In the genomic region with DNA sequence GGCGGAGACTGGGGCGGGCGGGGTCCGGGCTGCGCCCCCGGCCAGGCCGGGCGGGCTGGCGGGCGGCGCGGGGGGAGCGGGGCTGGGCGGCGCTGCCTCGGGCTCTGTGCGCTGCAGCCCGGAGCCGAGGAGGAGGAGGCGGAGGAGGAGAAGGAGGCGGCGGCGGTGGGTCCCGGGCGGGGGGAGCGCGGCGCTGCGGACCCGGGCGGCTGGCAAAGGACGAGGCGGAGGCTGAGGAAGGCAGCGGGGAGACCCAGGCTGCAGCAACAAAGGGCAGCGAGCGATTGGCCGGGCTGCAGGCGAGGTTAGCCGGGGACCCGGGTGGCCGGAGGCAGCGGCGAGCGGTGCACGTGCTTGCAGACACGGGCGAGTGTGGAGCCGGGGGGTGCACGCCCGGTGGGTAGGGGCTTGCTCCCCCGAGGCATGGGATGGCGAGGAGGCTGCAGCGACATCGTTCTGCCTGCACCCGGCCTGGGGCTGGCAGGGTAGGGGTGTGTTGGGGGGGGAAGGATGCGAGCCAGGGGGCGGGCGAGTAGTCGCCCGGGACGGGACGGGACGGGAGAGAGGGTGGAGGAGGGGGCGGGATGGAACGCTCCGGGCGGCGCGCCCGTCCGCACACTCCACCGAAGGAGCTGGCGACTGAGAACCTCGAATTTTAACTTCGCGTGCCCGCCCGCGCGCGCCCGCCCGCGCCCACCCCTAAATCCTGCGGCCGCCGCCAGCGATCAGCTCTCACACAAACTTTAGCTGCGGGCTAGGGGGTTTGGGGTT, we compare ENCODE assay signal across 1 cellular context.
TF ChIP-seq lines count a peak whose summit lies in the region.

No MANE protein-coding gene starts in this region.

TF ChIP-seq in HepG2, 621 proteins besides CTCF, POLR2A, EP300 and RAD21 (continued from another document and continues in another):
- TF ChIP-seq, protein P1, sequence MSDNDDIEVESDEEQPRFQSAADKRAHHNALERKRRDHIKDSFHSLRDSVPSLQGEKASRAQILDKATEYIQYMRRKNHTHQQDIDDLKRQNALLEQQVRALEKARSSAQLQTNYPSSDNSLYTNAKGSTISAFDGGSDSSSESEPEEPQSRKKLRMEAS (IDR thresholded peaks at IDR 0.05): peak; percentile 85
- peak; percentile 81 for TF ChIP-seq BHLHE40 (IDR thresholded peaks at IDR 0.05; ENCODE audit: low read length)
- TF ChIP-seq BCL6 (CRISPR knock-in tag; IDR thresholded peaks at IDR 0.05): no peak
- no peak for TF ChIP-seq ELF3 (CRISPR knock-in tag; IDR thresholded peaks at IDR 0.05)
- no peak for TF ChIP-seq TSC22D2 (CRISPR knock-in tag; IDR thresholded peaks at IDR 0.05; ENCODE audit: borderline replicate concordance)
- TF ChIP-seq, protein P2, sequence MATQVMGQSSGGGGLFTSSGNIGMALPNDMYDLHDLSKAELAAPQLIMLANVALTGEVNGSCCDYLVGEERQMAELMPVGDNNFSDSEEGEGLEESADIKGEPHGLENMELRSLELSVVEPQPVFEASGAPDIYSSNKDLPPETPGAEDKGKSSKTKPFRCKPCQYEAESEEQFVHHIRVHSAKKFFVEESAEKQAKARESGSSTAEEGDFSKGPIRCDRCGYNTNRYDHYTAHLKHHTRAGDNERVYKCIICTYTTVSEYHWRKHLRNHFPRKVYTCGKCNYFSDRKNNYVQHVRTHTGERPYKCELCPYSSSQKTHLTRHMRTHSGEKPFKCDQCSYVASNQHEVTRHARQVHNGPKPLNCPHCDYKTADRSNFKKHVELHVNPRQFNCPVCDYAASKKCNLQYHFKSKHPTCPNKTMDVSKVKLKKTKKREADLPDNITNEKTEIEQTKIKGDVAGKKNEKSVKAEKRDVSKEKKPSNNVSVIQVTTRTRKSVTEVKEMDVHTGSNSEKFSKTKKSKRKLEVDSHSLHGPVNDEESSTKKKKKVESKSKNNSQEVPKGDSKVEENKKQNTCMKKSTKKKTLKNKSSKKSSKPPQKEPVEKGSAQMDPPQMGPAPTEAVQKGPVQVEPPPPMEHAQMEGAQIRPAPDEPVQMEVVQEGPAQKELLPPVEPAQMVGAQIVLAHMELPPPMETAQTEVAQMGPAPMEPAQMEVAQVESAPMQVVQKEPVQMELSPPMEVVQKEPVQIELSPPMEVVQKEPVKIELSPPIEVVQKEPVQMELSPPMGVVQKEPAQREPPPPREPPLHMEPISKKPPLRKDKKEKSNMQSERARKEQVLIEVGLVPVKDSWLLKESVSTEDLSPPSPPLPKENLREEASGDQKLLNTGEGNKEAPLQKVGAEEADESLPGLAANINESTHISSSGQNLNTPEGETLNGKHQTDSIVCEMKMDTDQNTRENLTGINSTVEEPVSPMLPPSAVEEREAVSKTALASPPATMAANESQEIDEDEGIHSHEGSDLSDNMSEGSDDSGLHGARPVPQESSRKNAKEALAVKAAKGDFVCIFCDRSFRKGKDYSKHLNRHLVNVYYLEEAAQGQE (IDR thresholded peaks at IDR 0.05; ENCODE audit: borderline replicate concordance in 1 of 2, low read depth in 1 of 2, low read length in 2 of 2): no peak
- TF ChIP-seq ZNF790 (CRISPR knock-in tag; IDR thresholded peaks at IDR 0.05; ENCODE audit: borderline replicate concordance): no peak
- TF ChIP-seq ATF7-NPFF (CRISPR knock-in tag; IDR thresholded peaks at IDR 0.05; ENCODE audit: low read depth): peak; percentile 33; the same call in 1 of the 2 replicates
- no peak for TF ChIP-seq DNMT3B (CRISPR knock-in tag; conservative IDR thresholded peaks at IDR 0.05)
- TF ChIP-seq, protein P3, sequence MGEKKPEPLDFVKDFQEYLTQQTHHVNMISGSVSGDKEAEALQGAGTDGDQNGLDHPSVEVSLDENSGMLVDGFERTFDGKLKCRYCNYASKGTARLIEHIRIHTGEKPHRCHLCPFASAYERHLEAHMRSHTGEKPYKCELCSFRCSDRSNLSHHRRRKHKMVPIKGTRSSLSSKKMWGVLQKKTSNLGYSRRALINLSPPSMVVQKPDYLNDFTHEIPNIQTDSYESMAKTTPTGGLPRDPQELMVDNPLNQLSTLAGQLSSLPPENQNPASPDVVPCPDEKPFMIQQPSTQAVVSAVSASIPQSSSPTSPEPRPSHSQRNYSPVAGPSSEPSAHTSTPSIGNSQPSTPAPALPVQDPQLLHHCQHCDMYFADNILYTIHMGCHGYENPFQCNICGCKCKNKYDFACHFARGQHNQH (CRISPR knock-in tag; IDR thresholded peaks at IDR 0.05): no peak
- no peak for TF ChIP-seq NR2F6 (IDR thresholded peaks at IDR 0.05)
- TF ChIP-seq NR2F6 (CRISPR knock-in tag; IDR thresholded peaks at IDR 0.05): no peak; the same call in 1 of the 2 replicates
- TF ChIP-seq PHF20 (CRISPR knock-in tag; IDR thresholded peaks at IDR 0.05): peak; percentile 39
- no peak for TF ChIP-seq ELF4 (CRISPR knock-in tag; IDR thresholded peaks at IDR 0.05; ENCODE audit: borderline replicate concordance)
- no peak for TF ChIP-seq PAF1 (CRISPR knock-in tag; IDR thresholded peaks at IDR 0.05)
- no peak for TF ChIP-seq ZNF83 (CRISPR knock-in tag; IDR thresholded peaks at IDR 0.05; ENCODE audit: borderline replicate concordance)
- TF ChIP-seq ZNF761 (CRISPR knock-in tag; conservative IDR thresholded peaks at IDR 0.05): no peak
- TF ChIP-seq MEIS1 (CRISPR knock-in tag; IDR thresholded peaks at IDR 0.05; ENCODE audit: borderline replicate concordance): no peak
- no peak for TF ChIP-seq ZNF160 (CRISPR knock-in tag; IDR thresholded peaks at IDR 0.05)
- TF ChIP-seq ZNF772 (CRISPR knock-in tag; IDR thresholded peaks at IDR 0.05): peak; percentile 43
- no peak for TF ChIP-seq ZNF382 (CRISPR knock-in tag; IDR thresholded peaks at IDR 0.05; ENCODE audit: borderline replicate concordance)
- TF ChIP-seq NAIF1 (CRISPR knock-in tag; IDR thresholded peaks at IDR 0.05; ENCODE audit: borderline replicate concordance): no peak
- no peak for TF ChIP-seq PAWR (CRISPR knock-in tag; IDR thresholded peaks at IDR 0.05; ENCODE audit: borderline replicate concordance)
- TF ChIP-seq, protein P4, sequence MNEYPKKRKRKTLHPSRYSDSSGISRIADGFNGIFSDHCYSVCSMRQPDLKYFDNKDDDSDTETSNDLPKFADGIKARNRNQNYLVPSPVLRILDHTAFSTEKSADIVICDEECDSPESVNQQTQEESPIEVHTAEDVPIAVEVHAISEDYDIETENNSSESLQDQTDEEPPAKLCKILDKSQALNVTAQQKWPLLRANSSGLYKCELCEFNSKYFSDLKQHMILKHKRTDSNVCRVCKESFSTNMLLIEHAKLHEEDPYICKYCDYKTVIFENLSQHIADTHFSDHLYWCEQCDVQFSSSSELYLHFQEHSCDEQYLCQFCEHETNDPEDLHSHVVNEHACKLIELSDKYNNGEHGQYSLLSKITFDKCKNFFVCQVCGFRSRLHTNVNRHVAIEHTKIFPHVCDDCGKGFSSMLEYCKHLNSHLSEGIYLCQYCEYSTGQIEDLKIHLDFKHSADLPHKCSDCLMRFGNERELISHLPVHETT (CRISPR knock-in tag; conservative IDR thresholded peaks at IDR 0.05): peak; percentile 72; the same call in 1 of the 2 replicates
- no peak for TF ChIP-seq RAD51 (IDR thresholded peaks at IDR 0.05; ENCODE audit: borderline replicate concordance)
- no peak for TF ChIP-seq HNF4A (CRISPR knock-in tag; IDR thresholded peaks at IDR 0.05)
- no peak for TF ChIP-seq RBM22 (optimal IDR thresholded peaks at IDR 0.05; ENCODE audit: low read length)
- TF ChIP-seq MED1 (CRISPR knock-in tag; IDR thresholded peaks at IDR 0.05): peak; percentile 21; the same call in 1 of the 2 replicates
- no peak for TF ChIP-seq MBNL3 (CRISPR knock-in tag; conservative IDR thresholded peaks at IDR 0.05)
- TF ChIP-seq, protein P5, sequence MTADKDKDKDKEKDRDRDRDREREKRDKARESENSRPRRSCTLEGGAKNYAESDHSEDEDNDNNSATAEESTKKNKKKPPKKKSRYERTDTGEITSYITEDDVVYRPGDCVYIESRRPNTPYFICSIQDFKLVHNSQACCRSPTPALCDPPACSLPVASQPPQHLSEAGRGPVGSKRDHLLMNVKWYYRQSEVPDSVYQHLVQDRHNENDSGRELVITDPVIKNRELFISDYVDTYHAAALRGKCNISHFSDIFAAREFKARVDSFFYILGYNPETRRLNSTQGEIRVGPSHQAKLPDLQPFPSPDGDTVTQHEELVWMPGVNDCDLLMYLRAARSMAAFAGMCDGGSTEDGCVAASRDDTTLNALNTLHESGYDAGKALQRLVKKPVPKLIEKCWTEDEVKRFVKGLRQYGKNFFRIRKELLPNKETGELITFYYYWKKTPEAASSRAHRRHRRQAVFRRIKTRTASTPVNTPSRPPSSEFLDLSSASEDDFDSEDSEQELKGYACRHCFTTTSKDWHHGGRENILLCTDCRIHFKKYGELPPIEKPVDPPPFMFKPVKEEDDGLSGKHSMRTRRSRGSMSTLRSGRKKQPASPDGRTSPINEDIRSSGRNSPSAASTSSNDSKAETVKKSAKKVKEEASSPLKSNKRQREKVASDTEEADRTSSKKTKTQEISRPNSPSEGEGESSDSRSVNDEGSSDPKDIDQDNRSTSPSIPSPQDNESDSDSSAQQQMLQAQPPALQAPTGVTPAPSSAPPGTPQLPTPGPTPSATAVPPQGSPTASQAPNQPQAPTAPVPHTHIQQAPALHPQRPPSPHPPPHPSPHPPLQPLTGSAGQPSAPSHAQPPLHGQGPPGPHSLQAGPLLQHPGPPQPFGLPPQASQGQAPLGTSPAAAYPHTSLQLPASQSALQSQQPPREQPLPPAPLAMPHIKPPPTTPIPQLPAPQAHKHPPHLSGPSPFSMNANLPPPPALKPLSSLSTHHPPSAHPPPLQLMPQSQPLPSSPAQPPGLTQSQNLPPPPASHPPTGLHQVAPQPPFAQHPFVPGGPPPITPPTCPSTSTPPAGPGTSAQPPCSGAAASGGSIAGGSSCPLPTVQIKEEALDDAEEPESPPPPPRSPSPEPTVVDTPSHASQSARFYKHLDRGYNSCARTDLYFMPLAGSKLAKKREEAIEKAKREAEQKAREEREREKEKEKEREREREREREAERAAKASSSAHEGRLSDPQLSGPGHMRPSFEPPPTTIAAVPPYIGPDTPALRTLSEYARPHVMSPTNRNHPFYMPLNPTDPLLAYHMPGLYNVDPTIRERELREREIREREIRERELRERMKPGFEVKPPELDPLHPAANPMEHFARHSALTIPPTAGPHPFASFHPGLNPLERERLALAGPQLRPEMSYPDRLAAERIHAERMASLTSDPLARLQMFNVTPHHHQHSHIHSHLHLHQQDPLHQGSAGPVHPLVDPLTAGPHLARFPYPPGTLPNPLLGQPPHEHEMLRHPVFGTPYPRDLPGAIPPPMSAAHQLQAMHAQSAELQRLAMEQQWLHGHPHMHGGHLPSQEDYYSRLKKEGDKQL (CRISPR knock-in tag; IDR thresholded peaks at IDR 0.05; ENCODE audit: low read depth): no peak
- no peak for TF ChIP-seq RFX5 (IDR thresholded peaks at IDR 0.05; ENCODE audit: low read depth, low read length)
- 0 out of 2 replicates have a peak, but pooled peaks have one; percentile 21 for TF ChIP-seq BORCS8-MEF2B (CRISPR knock-in tag; IDR thresholded peaks at IDR 0.05)
- no peak for TF ChIP-seq ZSCAN29 (CRISPR knock-in tag; conservative IDR thresholded peaks at IDR 0.05)
- TF ChIP-seq, protein P6, sequence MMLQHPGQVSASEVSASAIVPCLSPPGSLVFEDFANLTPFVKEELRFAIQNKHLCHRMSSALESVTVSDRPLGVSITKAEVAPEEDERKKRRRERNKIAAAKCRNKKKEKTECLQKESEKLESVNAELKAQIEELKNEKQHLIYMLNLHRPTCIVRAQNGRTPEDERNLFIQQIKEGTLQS (CRISPR knock-in tag; IDR thresholded peaks at IDR 0.05): no peak
- TF ChIP-seq XBP1 (CRISPR knock-in tag; IDR thresholded peaks at IDR 0.05): no peak
- TF ChIP-seq PCBP1 (IDR thresholded peaks at IDR 0.05; ENCODE audit: borderline replicate concordance, low read depth, low read length): no peak
- no peak; the same call in 1 of the 2 replicates for TF ChIP-seq HOXD1 (CRISPR knock-in tag; IDR thresholded peaks at IDR 0.05)
- no peak; the same call in 1 of the 2 replicates for TF ChIP-seq KMT2B (CRISPR knock-in tag; IDR thresholded peaks at IDR 0.05)
- no peak for TF ChIP-seq STAG1 (CRISPR knock-in tag; IDR thresholded peaks at IDR 0.05)
- no peak for TF ChIP-seq ARHGAP35 (CRISPR knock-in tag; IDR thresholded peaks at IDR 0.05; ENCODE audit: borderline replicate concordance)
- TF ChIP-seq, protein P7, sequence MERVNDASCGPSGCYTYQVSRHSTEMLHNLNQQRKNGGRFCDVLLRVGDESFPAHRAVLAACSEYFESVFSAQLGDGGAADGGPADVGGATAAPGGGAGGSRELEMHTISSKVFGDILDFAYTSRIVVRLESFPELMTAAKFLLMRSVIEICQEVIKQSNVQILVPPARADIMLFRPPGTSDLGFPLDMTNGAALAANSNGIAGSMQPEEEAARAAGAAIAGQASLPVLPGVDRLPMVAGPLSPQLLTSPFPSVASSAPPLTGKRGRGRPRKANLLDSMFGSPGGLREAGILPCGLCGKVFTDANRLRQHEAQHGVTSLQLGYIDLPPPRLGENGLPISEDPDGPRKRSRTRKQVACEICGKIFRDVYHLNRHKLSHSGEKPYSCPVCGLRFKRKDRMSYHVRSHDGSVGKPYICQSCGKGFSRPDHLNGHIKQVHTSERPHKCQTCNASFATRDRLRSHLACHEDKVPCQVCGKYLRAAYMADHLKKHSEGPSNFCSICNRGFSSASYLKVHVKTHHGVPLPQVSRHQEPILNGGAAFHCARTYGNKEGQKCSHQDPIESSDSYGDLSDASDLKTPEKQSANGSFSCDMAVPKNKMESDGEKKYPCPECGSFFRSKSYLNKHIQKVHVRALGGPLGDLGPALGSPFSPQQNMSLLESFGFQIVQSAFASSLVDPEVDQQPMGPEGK (CRISPR knock-in tag; IDR thresholded peaks at IDR 0.05): peak; percentile 23
- no peak; the same call in 1 of the 2 replicates for TF ChIP-seq AHR (CRISPR knock-in tag; IDR thresholded peaks at IDR 0.05)
- TF ChIP-seq ZBTB20 (CRISPR knock-in tag; IDR thresholded peaks at IDR 0.05; ENCODE audit: borderline replicate concordance, low read depth): no peak
- TF ChIP-seq, protein P8, sequence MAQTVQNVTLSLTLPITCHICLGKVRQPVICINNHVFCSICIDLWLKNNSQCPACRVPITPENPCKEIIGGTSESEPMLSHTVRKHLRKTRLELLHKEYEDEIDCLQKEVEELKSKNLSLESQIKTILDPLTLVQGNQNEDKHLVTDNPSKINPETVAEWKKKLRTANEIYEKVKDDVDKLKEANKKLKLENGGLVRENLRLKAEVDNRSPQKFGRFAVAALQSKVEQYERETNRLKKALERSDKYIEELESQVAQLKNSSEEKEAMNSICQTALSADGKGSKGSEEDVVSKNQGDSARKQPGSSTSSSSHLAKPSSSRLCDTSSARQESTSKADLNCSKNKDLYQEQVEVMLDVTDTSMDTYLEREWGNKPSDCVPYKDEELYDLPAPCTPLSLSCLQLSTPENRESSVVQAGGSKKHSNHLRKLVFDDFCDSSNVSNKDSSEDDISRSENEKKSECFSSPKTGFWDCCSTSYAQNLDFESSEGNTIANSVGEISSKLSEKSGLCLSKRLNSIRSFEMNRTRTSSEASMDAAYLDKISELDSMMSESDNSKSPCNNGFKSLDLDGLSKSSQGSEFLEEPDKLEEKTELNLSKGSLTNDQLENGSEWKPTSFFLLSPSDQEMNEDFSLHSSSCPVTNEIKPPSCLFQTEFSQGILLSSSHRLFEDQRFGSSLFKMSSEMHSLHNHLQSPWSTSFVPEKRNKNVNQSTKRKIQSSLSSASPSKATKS (CRISPR knock-in tag; IDR thresholded peaks at IDR 0.05): no peak; the same call in 1 of the 2 replicates
